In genomic region chr3:155391583-155391982, GRCh38 we compare ENCODE assay signal across 10 cellular contexts.
DNase-seq lines count a peak whose midpoint lies in the region; ATAC-seq lines count a peak whose summit lies in the region.
"Had no signal": no experiment of that assay in that cellular context is flagged by ENCODE, and none has a peak within 500 bp of the region (broad histone marks: within the 10 kb centered on the region; RNA-seq: fewer than 3 reads in every experiment).

No MANE protein-coding gene starts in this region.

- H3K27ac ChIP-seq in SK-N-MC, result peak overlapping the region; percentile 88
- H3K27ac ChIP-seq: tibial artery had no signal

- H3K9me3 ChIP-seq in SK-N-MC (ENCODE audit: low read depth, low read length), result no peaks in the 10 kb centered on the region
- H3K9me3 ChIP-seq: tibial artery had no signal

- DNase-seq in GM03348 (ENCODE audit: low spot score) (peak; percentile 87), SK-N-MC (ENCODE audit: low read depth, low spot score) (no peak), glomerular visceral epithelial cell (ENCODE audit: extremely low spot score) (peak; percentile 55), skeletal muscle cell (ENCODE audit: low read depth) (peak; percentile 64), NCI-H524 treated with DMSO at 0.1 percent for 48 hours (lab: John Stamatoyannopoulos, UW) (no peak), NCI-H187 treated with DMSO at 0.1 percent for 48 hours (lab: John Stamatoyannopoulos, UW) (no peak)
- DNase-seq in effector CD4-positive, alpha-beta T cell, result no peak
- DNase-seq: activated naive CD8-positive, alpha-beta T cell treated with anti-CD3 and anti-CD28 coated beads for 36 hours had no signal

- H3K9ac ChIP-seq in SK-N-MC (ENCODE audit: insufficient read length), result no peak overlapping the region

- no peak for ATAC-seq in HG03439 (IDR thresholded peaks at IDR 0.05; ENCODE audit: unreplicated experiment)

- H3K4me3 ChIP-seq in SK-N-MC (peak overlapping the region; percentile 64), skeletal muscle cell (ENCODE audit: low read depth, low read length) (no peak overlapping the region)
- H3K4me3 ChIP-seq: tibial artery had no signal

- H3K36me3 ChIP-seq in SK-N-MC (ENCODE audit: insufficient read depth, low read length), result no peaks in the 10 kb centered on the region
- H3K36me3 ChIP-seq: tibial artery had no signal

Comparison
In these comparisons a context has a peak if more than half of its experiments do, and no peak if none do; other contexts are left out.
1. DNase-seq: peak in GM03348 (single experiment), glomerular visceral epithelial cell (single experiment) and skeletal muscle cell (single experiment); none in SK-N-MC (single experiment), NCI-H524 treated with DMSO at 0.1 percent for 48 hours (single experiment), NCI-H187 treated with DMSO at 0.1 percent for 48 hours (single experiment) and effector CD4-positive, alpha-beta T cell (single experiment).